ENCODE assay signal across 28 cellular contexts in genomic region chr15:58452775-58453174, GRCh38. TPM values are rescaled to one million over a fixed set of nuclear protein-coding genes. Genes with fewer than 3 reads are reported as not detected.
DNase-seq lines count a peak whose midpoint lies in the region; ATAC-seq lines count a peak whose summit lies in the region.
"Had no signal": no experiment of that assay in that cellular context is flagged by ENCODE, and none has a peak within 500 bp of the region (broad histone marks: within the 10 kb centered on the region; RNA-seq: fewer than 3 reads in every experiment).

No MANE protein-coding gene starts in this region.

- H3K4me3 Mint-ChIP-seq in stimulated activated naive CD8-positive, alpha-beta T cell treated with anti-CD3 and anti-CD28 coated beads, Interleukin-15, Interleukin-2, amounts not matched to agents 100 ng/mL and 50 ng/mL, for 24 hours, result no peak overlapping the region
- no peak overlapping the region for H3K4me3 Mint-ChIP-seq in stimulated activated naive CD8-positive, alpha-beta T cell treated with anti-CD3 and anti-CD28 coated beads, Interleukin-15, amount 100 ng/mL, for 72 hours
- H3K4me3 Mint-ChIP-seq in activated naive CD8-positive, alpha-beta T cell treated with anti-CD3 and anti-CD28 coated beads, Interleukin-2, amount 10 ng/mL, durations not matched to agents 7 days and 5 days, result no peak overlapping the region
- H3K4me3 Mint-ChIP-seq: CD4-positive, alpha-beta memory T cell had no signal

- H3K27me3 Mint-ChIP-seq in stimulated activated naive CD8-positive, alpha-beta T cell treated with anti-CD3 and anti-CD28 coated beads, Interleukin-15, Interleukin-2, amounts not matched to agents 100 ng/mL and 50 ng/mL, for 24 hours, result no peaks in the 10 kb centered on the region
- H3K27me3 Mint-ChIP-seq in stimulated activated naive CD8-positive, alpha-beta T cell treated with anti-CD3 and anti-CD28 coated beads, Interleukin-15, amount 100 ng/mL, for 72 hours, result no peaks in the 10 kb centered on the region
- no peaks in the 10 kb centered on the region for H3K27me3 Mint-ChIP-seq in activated naive CD8-positive, alpha-beta T cell treated with anti-CD3 and anti-CD28 coated beads, Interleukin-2, amount 10 ng/mL, durations not matched to agents 7 days and 5 days

- intact Hi-C loops in posterior vena cava (cut with DNase I), result no loop called here

- peaks cover 4% of the 10 kb centered on the region for H3K36me3 Mint-ChIP-seq in stimulated activated naive CD8-positive, alpha-beta T cell treated with anti-CD3 and anti-CD28 coated beads, Interleukin-15, Interleukin-2, amounts not matched to agents 100 ng/mL and 50 ng/mL, for 24 hours (ENCODE audit: low read depth)
- H3K36me3 Mint-ChIP-seq in activated naive CD8-positive, alpha-beta T cell treated with anti-CD3 and anti-CD28 coated beads, Interleukin-2, amount 10 ng/mL, durations not matched to agents 7 days and 5 days, result peaks cover 19% of the 10 kb centered on the region
- H3K36me3 Mint-ChIP-seq: CD4-positive, alpha-beta memory T cell had no signal

- no peak for DNase-seq in stimulated activated naive CD8-positive, alpha-beta T cell treated with anti-CD3 and anti-CD28 coated beads, Interleukin-15, amount 100 ng/mL, for 72 hours
- no peak for DNase-seq in activated naive CD8-positive, alpha-beta T cell treated with anti-CD3 and anti-CD28 coated beads, Interleukin-2, amount 10 ng/mL, durations not matched to agents 7 days and 5 days
- DNase-seq in posterior vena cava (ENCODE audit: low spot score) (peak; percentile 29), NCI-H446 treated with DMSO at 0.1 percent for 48 hours (lab: John Stamatoyannopoulos, UW) (no peak), OCI-M1 (lab: John Stamatoyannopoulos, UW) (no peak)
- no peak for DNase-seq in activated CD8-positive, alpha-beta memory T cell treated with anti-CD3 and anti-CD28 coated beads for 24 hours
- DNase-seq: AML-193; C1 segment of cervical spinal cord; CD4-positive, alpha-beta memory T cell; COR-L47; DMS53; GM23248; H7; Kasumi-1; NCI-H1092 treated with DMSO at 0.1 percent for 48 hours; NCI-H1436 treated with DMSO at 0.1 percent for 48 hours; NCI-H1930; NCI-H446; NCI-H526; NCI-H82; NK-92 treated with Interleukin-12 subunit alpha and Interleukin-12 subunit beta, amount 100 ng/mL, for 24 hours; PC-9 had no signal

- no peak for ATAC-seq in stimulated activated naive CD8-positive, alpha-beta T cell treated with anti-CD3 and anti-CD28 coated beads, Interleukin-15, amount 100 ng/mL, for 72 hours
- ATAC-seq in activated naive CD8-positive, alpha-beta T cell treated with anti-CD3 and anti-CD28 coated beads, Interleukin-2, amount 10 ng/mL, durations not matched to agents 7 days and 5 days (ENCODE audit: low read depth), result no peak
- ATAC-seq: A549, Right ventricle myocardium inferior had no signal

- peaks cover 59% of the 10 kb centered on the region for H3K4me1 Mint-ChIP-seq in stimulated activated naive CD8-positive, alpha-beta T cell treated with anti-CD3 and anti-CD28 coated beads, Interleukin-15, Interleukin-2, amounts not matched to agents 100 ng/mL and 50 ng/mL, for 24 hours (ENCODE audit: low read depth)
- H3K4me1 Mint-ChIP-seq in stimulated activated naive CD8-positive, alpha-beta T cell treated with anti-CD3 and anti-CD28 coated beads, Interleukin-15, amount 100 ng/mL, for 72 hours, result peaks cover 56% of the 10 kb centered on the region
- H3K4me1 Mint-ChIP-seq in activated naive CD8-positive, alpha-beta T cell treated with anti-CD3 and anti-CD28 coated beads, Interleukin-2, amount 10 ng/mL, durations not matched to agents 7 days and 5 days, result peaks cover 26% of the 10 kb centered on the region

- POLR2A ChIA-PET in activated naive CD8-positive, alpha-beta T cell treated with anti-CD3 and anti-CD28 coated beads, Interleukin-2, amount 10 ng/mL, durations not matched to agents 7 days and 5 days (lab: Charles Lee), result no interaction called here

- no peaks in the 10 kb centered on the region for H3K9me3 Mint-ChIP-seq in stimulated activated naive CD8-positive, alpha-beta T cell treated with anti-CD3 and anti-CD28 coated beads, Interleukin-15, Interleukin-2, amounts not matched to agents 100 ng/mL and 50 ng/mL, for 24 hours
- H3K9me3 Mint-ChIP-seq in stimulated activated naive CD8-positive, alpha-beta T cell treated with anti-CD3 and anti-CD28 coated beads, Interleukin-15, amount 100 ng/mL, for 72 hours, result no peaks in the 10 kb centered on the region
- H3K9me3 Mint-ChIP-seq in activated naive CD8-positive, alpha-beta T cell treated with anti-CD3 and anti-CD28 coated beads, Interleukin-2, amount 10 ng/mL, durations not matched to agents 7 days and 5 days, result no peaks in the 10 kb centered on the region
- H3K9me3 Mint-ChIP-seq: CD4-positive, alpha-beta memory T cell had no signal

- H3K27ac Mint-ChIP-seq in stimulated activated naive CD8-positive, alpha-beta T cell treated with anti-CD3 and anti-CD28 coated beads, Interleukin-15, Interleukin-2, amounts not matched to agents 100 ng/mL and 50 ng/mL, for 24 hours, result peak overlapping the region; percentile 89
- peak overlapping the region in 1 of 2 donors; percentile 34 for H3K27ac Mint-ChIP-seq in stimulated activated naive CD8-positive, alpha-beta T cell treated with anti-CD3 and anti-CD28 coated beads, Interleukin-15, amount 100 ng/mL, for 72 hours
- H3K27ac Mint-ChIP-seq in activated naive CD8-positive, alpha-beta T cell treated with anti-CD3 and anti-CD28 coated beads, Interleukin-2, amount 10 ng/mL, durations not matched to agents 7 days and 5 days, result peak overlapping the region; percentile 58

RNA-seq across cellular contexts. Expression of gene LIPC, which starts 21.0 kb away (rescaled TPM):
- 1 to 10 TPM; 7.4 to 9.0 TPM for total RNA-seq in activated naive CD8-positive, alpha-beta T cell treated with anti-CD3 and anti-CD28 coated beads, Interleukin-2, amount 10 ng/mL, durations not matched to agents 7 days and 5 days
- total RNA-seq in posterior vena cava, result 1 to 10 TPM in 1 of 2 donors, under 1 TPM in 1; 0.14 to 1.2 TPM
- total RNA-seq: G401, H7, HT-29, PC-9, RPMI7951 had no signal
